Comparison of ENCODE assay signal across 25 cellular contexts in genomic region chr5:135341021-135341666, GRCh38. TPM values are rescaled to one million over a fixed set of nuclear protein-coding genes. Genes with fewer than 3 reads are reported as not detected.
DNase-seq lines count a peak whose midpoint lies in the region; ATAC-seq and TF ChIP-seq lines count a peak whose summit lies in the region.
"Had no signal": no experiment of that assay in that cellular context is flagged by ENCODE, and none has a peak within 500 bp of the region (broad histone marks: within the 10 kb centered on the region; RNA-seq: fewer than 3 reads in every experiment).

No MANE protein-coding gene starts in this region.

- H3K27ac Mint-ChIP-seq in activated naive CD8-positive, alpha-beta T cell, result peak overlapping the region; percentile 7
- no peak overlapping the region for H3K27ac Mint-ChIP-seq in activated naive CD8-positive, alpha-beta T cell treated with anti-CD3 and anti-CD28 coated beads, Interleukin-2, amount 50 U/mL, for 24 hours
- H3K27ac Mint-ChIP-seq in endothelial cell (ENCODE audit: unreplicated experiment), result no peak overlapping the region
- H3K27ac Mint-ChIP-seq: activated CD8-positive, alpha-beta memory T cell treated with anti-CD3 and anti-CD28 coated beads, Interleukin-2, amount 10 ng/mL, durations not matched to agents 7 days and 5 days; natural killer cell had no signal

- TF ChIP-seq CTCF in RWPE1 (conservative IDR thresholded peaks at IDR 0.05; ENCODE audit: low read depth), result no peak
- TF ChIP-seq CTCF in endothelial cell (IDR thresholded peaks at IDR 0.05; ENCODE audit: unreplicated experiment), result no peak
- no peak for TF ChIP-seq CTCF in suprapubic skin (IDR thresholded peaks at IDR 0.05)

- H3K27me3 ChIP-seq in suprapubic skin, result no peaks in the 10 kb centered on the region
- H3K27me3 ChIP-seq: BLaER1 treated with 17β-estradiol and CSF1 and Interleukin-3, amounts not matched to agents 10 nM and 100 nM; upper lobe of left lung had no signal

- peaks cover 95% of the 10 kb centered on the region for H3K36me3 ChIP-seq in suprapubic skin

- peaks cover 2% of the 10 kb centered on the region for H3K36me3 Mint-ChIP-seq in activated naive CD8-positive, alpha-beta T cell
- H3K36me3 Mint-ChIP-seq in activated naive CD8-positive, alpha-beta T cell treated with anti-CD3 and anti-CD28 coated beads, Interleukin-2, amount 50 U/mL, for 24 hours (ENCODE audit: low read depth), result peaks cover 34% of the 10 kb centered on the region
- H3K36me3 Mint-ChIP-seq in endothelial cell (ENCODE audit: low read depth, unreplicated experiment), result peaks cover 46% of the 10 kb centered on the region

- H3K4me1 Mint-ChIP-seq in activated naive CD8-positive, alpha-beta T cell (ENCODE audit: low read depth), result no peaks in the 10 kb centered on the region
- peaks cover 4% of the 10 kb centered on the region for H3K4me1 Mint-ChIP-seq in activated naive CD8-positive, alpha-beta T cell treated with anti-CD3 and anti-CD28 coated beads, Interleukin-2, amount 50 U/mL, for 24 hours
- H3K4me1 Mint-ChIP-seq in endothelial cell (ENCODE audit: unreplicated experiment), result no peaks in the 10 kb centered on the region
- H3K4me1 Mint-ChIP-seq: activated CD8-positive, alpha-beta memory T cell treated with anti-CD3 and anti-CD28 coated beads, Interleukin-2, amount 10 ng/mL, durations not matched to agents 7 days and 5 days; natural killer cell had no signal

- H3K27ac ChIP-seq in RWPE1 (peak overlapping the region; percentile 0; the same call in 1 of the 2 replicates), suprapubic skin (no peak overlapping the region)
- H3K27ac ChIP-seq: BLaER1 treated with 17β-estradiol and CSF1 and Interleukin-3, amounts not matched to agents 10 nM and 100 nM; upper lobe of left lung; WERI-Rb-1 had no signal

- no peaks in the 10 kb centered on the region for H3K9me3 ChIP-seq in suprapubic skin
- H3K9me3 ChIP-seq: BLaER1 treated with 17β-estradiol and CSF1 and Interleukin-3, amounts not matched to agents 10 nM and 100 nM; upper lobe of left lung had no signal

- H3K4me3 Mint-ChIP-seq in activated naive CD8-positive, alpha-beta T cell, result no peak overlapping the region
- H3K4me3 Mint-ChIP-seq in activated naive CD8-positive, alpha-beta T cell treated with anti-CD3 and anti-CD28 coated beads, Interleukin-2, amount 50 U/mL, for 24 hours, result no peak overlapping the region
- peak overlapping the region; percentile 24 for H3K4me3 Mint-ChIP-seq in endothelial cell (ENCODE audit: unreplicated experiment)
- H3K4me3 Mint-ChIP-seq: activated CD8-positive, alpha-beta memory T cell treated with anti-CD3 and anti-CD28 coated beads, Interleukin-2, amount 10 ng/mL, durations not matched to agents 7 days and 5 days; brain; natural killer cell had no signal

- H3K27me3 Mint-ChIP-seq in activated naive CD8-positive, alpha-beta T cell, result no peaks in the 10 kb centered on the region
- no peaks in the 10 kb centered on the region for H3K27me3 Mint-ChIP-seq in activated naive CD8-positive, alpha-beta T cell treated with anti-CD3 and anti-CD28 coated beads, Interleukin-2, amount 50 U/mL, for 24 hours
- peaks cover 1% of the 10 kb centered on the region for H3K27me3 Mint-ChIP-seq in endothelial cell (ENCODE audit: unreplicated experiment)
- H3K27me3 Mint-ChIP-seq: activated CD8-positive, alpha-beta memory T cell treated with anti-CD3 and anti-CD28 coated beads, Interleukin-2, amount 10 ng/mL, durations not matched to agents 7 days and 5 days; brain had no signal

- WGBS in suprapubic skin, result 87% methylated on average over 4 of the region's 5 CpGs

- H3K4me3 ChIP-seq in suprapubic skin, result no peak overlapping the region
- H3K4me3 ChIP-seq: BLaER1 treated with 17β-estradiol and CSF1 and Interleukin-3, amounts not matched to agents 10 nM and 100 nM; K562; upper lobe of left lung had no signal

- H3K4me1 ChIP-seq in suprapubic skin, result no peaks in the 10 kb centered on the region
- H3K4me1 ChIP-seq: BLaER1 treated with 17β-estradiol and CSF1 and Interleukin-3, amounts not matched to agents 10 nM and 100 nM; upper lobe of left lung had no signal

- POLR2A ChIA-PET in RWPE1 (lab: Yijun Ruan, JAX; ENCODE audit: low non-redundant PET), result no interaction called here

- TF ChIP-seq POLR2A in suprapubic skin (IDR thresholded peaks at IDR 0.05), result no peak

- no peak for TF ChIP-seq EP300 in suprapubic skin (IDR thresholded peaks at IDR 0.05)

- ATAC-seq in activated naive CD8-positive, alpha-beta T cell treated with anti-CD3 and anti-CD28 coated beads, Interleukin-2, amount 50 U/mL, for 24 hours, result no peak
- ATAC-seq: activated CD8-positive, alpha-beta memory T cell treated with anti-CD3 and anti-CD28 coated beads, Interleukin-2, amount 10 ng/mL, durations not matched to agents 7 days and 5 days; K562; left ventricle myocardium superior; natural killer cell had no signal

- DNase-seq in activated naive CD8-positive, alpha-beta T cell treated with anti-CD3 and anti-CD28 coated beads, Interleukin-2, amount 50 U/mL, for 24 hours, result no peak
- DNase-seq in RWPE1 (ENCODE audit: low spot score), result no peak
- no peak for DNase-seq in endothelial cell (ENCODE audit: low spot score)
- DNase-seq in suprapubic skin (ENCODE audit: low spot score in 2 of 2), result peak; percentile 39 to 62
- no peak for DNase-seq in T-helper 9 cell
- no peak for DNase-seq in NCI-H510A (lab: John Stamatoyannopoulos, UW)
- DNase-seq: activated CD4-positive, alpha-beta T cell treated with anti-CD3 and anti-CD28 coated beads for 48 hours; activated CD8-positive, alpha-beta memory T cell treated with anti-CD3 and anti-CD28 coated beads, Interleukin-2, amount 10 ng/mL, durations not matched to agents 7 days and 5 days; DMS79; HCEC 1CT; islet precursor cell; left ventricle myocardium superior; midbrain; natural killer cell; NCI-H1105; NCI-H2029; NCI-H526 treated with DMSO at 0.1 percent for 48 hours; occipital lobe; SIG-M5; upper lobe of left lung; WERI-Rb-1 had no signal

- CTCF ChIA-PET in RWPE1 (lab: Yijun Ruan, JAX), result interaction anchor here (0.8 to 0.9 kb wide), 2 partner anchors 14 to 15 kb away, joined by 3 read pairs; no protein-coding TSS in a partner anchor

- H3K9me3 Mint-ChIP-seq in activated naive CD8-positive, alpha-beta T cell (ENCODE audit: low read depth), result no peaks in the 10 kb centered on the region
- no peaks in the 10 kb centered on the region for H3K9me3 Mint-ChIP-seq in activated naive CD8-positive, alpha-beta T cell treated with anti-CD3 and anti-CD28 coated beads, Interleukin-2, amount 50 U/mL, for 24 hours
- H3K9me3 Mint-ChIP-seq in endothelial cell (ENCODE audit: unreplicated experiment), result no peaks in the 10 kb centered on the region
- H3K9me3 Mint-ChIP-seq: brain, natural killer cell had no signal

RNA-seq across cellular contexts. Expression of gene MACROH2A1, which starts 57.9 kb away (rescaled TPM):
- total RNA-seq in endothelial cell (ENCODE audit: unreplicated experiment) (181 TPM), suprapubic skin (100 to 1,000 TPM; 196 to 251 (median 209) TPM)

Comparison
In these comparisons a context has a peak if more than half of its experiments do, and no peak if none do; other contexts are left out.
1. DNase-seq: peak in suprapubic skin (2 of 2); none in activated naive CD8-positive, alpha-beta T cell treated with anti-CD3 and anti-CD28 coated beads, Interleukin-2, amount 50 U/mL, for 24 hours (single experiment), RWPE1 (single experiment), endothelial cell (single experiment), T-helper 9 cell (single experiment) and NCI-H510A (single experiment).